1 cellular context compared by ENCODE assay signal in the genomic region with DNA sequence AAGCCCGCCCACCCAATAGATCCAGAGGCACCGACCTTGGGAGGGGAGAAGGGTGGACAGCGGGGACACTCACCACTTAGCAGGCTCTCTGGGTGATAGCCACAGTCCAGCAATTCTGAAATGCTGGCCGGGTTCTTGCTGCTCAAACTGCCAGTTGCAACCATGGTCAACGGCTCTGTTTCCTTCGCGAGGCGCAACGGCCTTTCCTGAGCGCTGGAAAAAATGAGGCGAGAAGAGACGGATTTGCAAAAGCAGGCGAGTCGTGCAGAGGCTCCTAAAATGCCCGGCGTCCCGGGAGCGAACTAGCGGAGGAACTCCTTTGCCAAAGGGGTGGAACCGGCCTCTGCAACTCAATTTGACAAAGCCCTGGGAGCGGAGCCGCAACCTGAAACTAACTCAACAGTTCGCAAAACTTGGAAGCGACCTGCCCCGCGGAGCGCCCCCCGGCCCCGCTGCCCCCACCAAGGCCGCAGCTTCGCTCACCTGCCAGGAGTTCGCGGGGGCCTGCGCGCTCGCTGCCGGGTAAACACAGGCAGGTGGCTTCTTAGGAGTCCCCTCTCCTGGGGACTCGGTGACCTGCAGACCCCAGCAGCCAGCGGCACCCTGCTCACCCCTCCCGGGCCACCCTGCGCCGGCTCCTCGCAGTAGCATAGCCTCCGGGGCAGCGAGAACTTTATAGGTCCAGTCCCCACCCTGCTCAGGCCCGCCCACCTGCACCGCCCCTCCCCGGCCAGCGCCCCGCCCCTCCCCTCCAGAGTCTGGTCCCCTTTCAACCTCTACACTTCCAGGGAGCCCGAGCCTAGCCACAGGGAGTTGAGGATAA.
TF ChIP-seq lines count a peak whose summit lies in the region.

A gene with protein sequence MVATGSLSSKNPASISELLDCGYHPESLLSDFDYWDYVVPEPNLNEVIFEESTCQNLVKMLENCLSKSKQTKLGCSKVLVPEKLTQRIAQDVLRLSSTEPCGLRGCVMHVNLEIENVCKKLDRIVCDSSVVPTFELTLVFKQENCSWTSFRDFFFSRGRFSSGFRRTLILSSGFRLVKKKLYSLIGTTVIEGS (minus strand): TSS at position 649 of the 823 bp plus-strand sequence. CDS start 485 bp downstream, at position 164.

TF ChIP-seq in K562, 482 proteins besides CTCF, POLR2A, EP300 and RAD21 (continued from another document):
- TF ChIP-seq ZNF589 (CRISPR knock-in tag; IDR thresholded peaks at IDR 0.05; ENCODE audit: low read depth), result no peak
- TF ChIP-seq, protein P1, sequence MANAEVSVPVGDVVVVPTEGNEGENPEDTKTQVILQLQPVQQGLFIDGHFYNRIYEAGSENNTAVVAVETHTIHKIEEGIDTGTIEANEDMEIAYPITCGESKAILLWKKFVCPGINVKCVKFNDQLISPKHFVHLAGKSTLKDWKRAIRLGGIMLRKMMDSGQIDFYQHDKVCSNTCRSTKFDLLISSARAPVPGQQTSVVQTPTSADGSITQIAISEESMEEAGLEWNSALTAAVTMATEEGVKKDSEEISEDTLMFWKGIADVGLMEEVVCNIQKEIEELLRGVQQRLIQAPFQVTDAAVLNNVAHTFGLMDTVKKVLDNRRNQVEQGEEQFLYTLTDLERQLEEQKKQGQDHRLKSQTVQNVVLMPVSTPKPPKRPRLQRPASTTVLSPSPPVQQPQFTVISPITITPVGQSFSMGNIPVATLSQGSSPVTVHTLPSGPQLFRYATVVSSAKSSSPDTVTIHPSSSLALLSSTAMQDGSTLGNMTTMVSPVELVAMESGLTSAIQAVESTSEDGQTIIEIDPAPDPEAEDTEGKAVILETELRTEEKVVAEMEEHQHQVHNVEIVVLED (CRISPR knock-in tag; IDR thresholded peaks at IDR 0.05), result no peak
- no peak for TF ChIP-seq ATF7 (IDR thresholded peaks at IDR 0.05)
- TF ChIP-seq, protein P2, sequence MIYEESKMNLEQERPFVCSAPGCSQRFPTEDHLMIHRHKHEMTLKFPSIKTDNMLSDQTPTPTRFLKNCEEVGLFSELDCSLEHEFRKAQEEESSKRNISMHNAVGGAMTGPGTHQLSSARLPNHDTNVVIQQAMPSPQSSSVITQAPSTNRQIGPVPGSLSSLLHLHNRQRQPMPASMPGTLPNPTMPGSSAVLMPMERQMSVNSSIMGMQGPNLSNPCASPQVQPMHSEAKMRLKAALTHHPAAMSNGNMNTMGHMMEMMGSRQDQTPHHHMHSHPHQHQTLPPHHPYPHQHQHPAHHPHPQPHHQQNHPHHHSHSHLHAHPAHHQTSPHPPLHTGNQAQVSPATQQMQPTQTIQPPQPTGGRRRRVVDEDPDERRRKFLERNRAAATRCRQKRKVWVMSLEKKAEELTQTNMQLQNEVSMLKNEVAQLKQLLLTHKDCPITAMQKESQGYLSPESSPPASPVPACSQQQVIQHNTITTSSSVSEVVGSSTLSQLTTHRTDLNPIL (CRISPR knock-in tag; IDR thresholded peaks at IDR 0.05), result no peak
- TF ChIP-seq, protein P3, sequence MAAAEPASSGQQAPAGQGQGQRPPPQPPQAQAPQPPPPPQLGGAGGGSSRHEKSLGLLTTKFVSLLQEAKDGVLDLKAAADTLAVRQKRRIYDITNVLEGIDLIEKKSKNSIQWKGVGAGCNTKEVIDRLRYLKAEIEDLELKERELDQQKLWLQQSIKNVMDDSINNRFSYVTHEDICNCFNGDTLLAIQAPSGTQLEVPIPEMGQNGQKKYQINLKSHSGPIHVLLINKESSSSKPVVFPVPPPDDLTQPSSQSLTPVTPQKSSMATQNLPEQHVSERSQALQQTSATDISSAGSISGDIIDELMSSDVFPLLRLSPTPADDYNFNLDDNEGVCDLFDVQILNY (CRISPR knock-in tag; IDR thresholded peaks at IDR 0.05), result no peak
- TF ChIP-seq ZKSCAN1 (IDR thresholded peaks at IDR 0.05; ENCODE audit: low read depth, low read length), result no peak
- no peak for TF ChIP-seq DMBX1 (CRISPR knock-in tag; IDR thresholded peaks at IDR 0.05; ENCODE audit: borderline replicate concordance)
- no peak for TF ChIP-seq CBX1 (IDR thresholded peaks at IDR 0.05; ENCODE audit: low read depth)
- no peak for TF ChIP-seq ZNF217 (CRISPR knock-in tag; IDR thresholded peaks at IDR 0.05)
- TF ChIP-seq RBM39 (optimal IDR thresholded peaks at IDR 0.05; ENCODE audit: low read depth, low read length), result no peak
- TF ChIP-seq KAT2B (IDR thresholded peaks at IDR 0.05; ENCODE audit: low read depth, low read length), result no peak
TF ChIP-seq in K562: peak in this region for 0.
